Comparison of ENCODE assay signal across 1 cellular context in the genomic region with DNA sequence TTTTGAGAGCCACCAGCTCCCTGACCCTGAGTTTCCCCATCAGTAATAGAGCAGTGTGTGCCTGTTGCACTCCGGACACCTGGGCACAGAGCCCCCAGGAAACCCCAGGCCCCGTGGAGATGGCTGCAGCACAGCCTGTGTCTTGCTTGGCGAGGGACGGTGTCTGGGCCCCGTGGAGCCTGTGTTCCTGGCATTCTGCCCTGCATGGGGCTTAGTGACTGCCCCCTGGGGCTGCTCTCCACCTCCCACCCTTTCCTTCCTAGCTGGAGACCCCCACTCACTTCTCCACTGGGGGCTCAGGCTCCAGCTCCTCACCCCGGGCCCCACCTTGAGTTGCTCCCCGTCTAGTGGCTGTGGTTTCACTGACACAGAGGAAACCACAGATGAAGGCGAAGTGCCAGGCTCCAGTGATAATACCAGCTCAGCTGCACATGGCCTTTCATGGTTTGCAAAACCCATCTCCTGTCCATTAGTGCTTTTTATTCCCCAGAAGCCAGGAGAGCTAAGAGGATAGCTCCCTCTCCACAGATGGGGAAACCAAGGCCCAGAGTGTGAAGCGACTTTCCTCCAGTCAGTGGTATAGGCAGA.
TF ChIP-seq lines count a peak whose summit lies in the region.

No MANE protein-coding gene starts in this region.

TF ChIP-seq in SK-N-SH treated with all-trans-retinoic acid at 6 μM for 48 hours, 23 proteins besides CTCF, POLR2A, EP300 and RAD21 (continued from another document):
- TF ChIP-seq, protein P1, sequence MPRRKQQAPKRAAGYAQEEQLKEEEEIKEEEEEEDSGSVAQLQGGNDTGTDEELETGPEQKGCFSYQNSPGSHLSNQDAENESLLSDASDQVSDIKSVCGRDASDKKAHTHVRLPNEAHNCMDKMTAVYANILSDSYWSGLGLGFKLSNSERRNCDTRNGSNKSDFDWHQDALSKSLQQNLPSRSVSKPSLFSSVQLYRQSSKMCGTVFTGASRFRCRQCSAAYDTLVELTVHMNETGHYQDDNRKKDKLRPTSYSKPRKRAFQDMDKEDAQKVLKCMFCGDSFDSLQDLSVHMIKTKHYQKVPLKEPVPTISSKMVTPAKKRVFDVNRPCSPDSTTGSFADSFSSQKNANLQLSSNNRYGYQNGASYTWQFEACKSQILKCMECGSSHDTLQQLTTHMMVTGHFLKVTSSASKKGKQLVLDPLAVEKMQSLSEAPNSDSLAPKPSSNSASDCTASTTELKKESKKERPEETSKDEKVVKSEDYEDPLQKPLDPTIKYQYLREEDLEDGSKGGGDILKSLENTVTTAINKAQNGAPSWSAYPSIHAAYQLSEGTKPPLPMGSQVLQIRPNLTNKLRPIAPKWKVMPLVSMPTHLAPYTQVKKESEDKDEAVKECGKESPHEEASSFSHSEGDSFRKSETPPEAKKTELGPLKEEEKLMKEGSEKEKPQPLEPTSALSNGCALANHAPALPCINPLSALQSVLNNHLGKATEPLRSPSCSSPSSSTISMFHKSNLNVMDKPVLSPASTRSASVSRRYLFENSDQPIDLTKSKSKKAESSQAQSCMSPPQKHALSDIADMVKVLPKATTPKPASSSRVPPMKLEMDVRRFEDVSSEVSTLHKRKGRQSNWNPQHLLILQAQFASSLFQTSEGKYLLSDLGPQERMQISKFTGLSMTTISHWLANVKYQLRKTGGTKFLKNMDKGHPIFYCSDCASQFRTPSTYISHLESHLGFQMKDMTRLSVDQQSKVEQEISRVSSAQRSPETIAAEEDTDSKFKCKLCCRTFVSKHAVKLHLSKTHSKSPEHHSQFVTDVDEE (CRISPR knock-in tag; IDR thresholded peaks at IDR 0.05) = no peak
- TF ChIP-seq BACH2 (CRISPR knock-in tag; IDR thresholded peaks at IDR 0.05; ENCODE audit: borderline replicate concordance) = no peak
- no peak for TF ChIP-seq RARB (CRISPR knock-in tag; IDR thresholded peaks at IDR 0.05)
- TF ChIP-seq ARNTL (CRISPR knock-in tag; IDR thresholded peaks at IDR 0.05; ENCODE audit: borderline replicate concordance, low read depth) = no peak
- TF ChIP-seq ZC3H10 (CRISPR knock-in tag; IDR thresholded peaks at IDR 0.05) = no peak
- no peak for TF ChIP-seq ISL1 (CRISPR knock-in tag; IDR thresholded peaks at IDR 0.05)
- no peak for TF ChIP-seq CSDC2 (CRISPR knock-in tag; IDR thresholded peaks at IDR 0.05)
- TF ChIP-seq GLIS3 (CRISPR knock-in tag; IDR thresholded peaks at IDR 0.05) = no peak
- no peak for TF ChIP-seq ZFP3 (CRISPR knock-in tag; IDR thresholded peaks at IDR 0.05)
